ENCODE assay signal across 8 cellular contexts in genomic region chr16:2531696-2532493, GRCh38.
A peak's percentile ranks its signal among the peaks of the same experiment; 100 is the strongest.
DNase-seq lines count a peak whose midpoint lies in the region; ATAC-seq and TF ChIP-seq lines count a peak whose summit lies in the region.

No MANE protein-coding gene starts in this region.

- peaks cover 6% of the 10 kb centered on the region; the same call in 1 of the 2 replicates for H3K4me1 ChIP-seq in OCI-LY3 (ENCODE audit: low read length)
- H3K4me1 ChIP-seq in mucosa of rectum (ENCODE audit: control insufficient read depth in 2 of 2, insufficient read depth in 2 of 2, low read length in 2 of 2), result peaks cover 13 to 18% of the 10 kb centered on the region in 2 donors

- DNase-seq in D341Med (ENCODE audit: low spot score), result peak; percentile 95
- DNase-seq in HuH-7.5 (ENCODE audit: low spot score), result peak; percentile 95
- peak; percentile 93 for DNase-seq in activated T-cell treated with anti-CD3 and anti-CD28 coated beads for 4 hours
- DNase-seq in epithelial cell of esophagus (ENCODE audit: low read depth), result peak; percentile 99
- peak; percentile 93 for DNase-seq in stimulated activated CD8-positive, alpha-beta memory T cell treated with anti-CD3 and anti-CD28 coated beads, Interleukin-4, amount 100 ng/mL, for 4 hours (ENCODE audit: low read depth in 2 of 2, low spot score in 1 of 2)

- peak overlapping the region; percentile 69; the same call in 1 of the 2 replicates for H2AFZ ChIP-seq in OCI-LY3 (ENCODE audit: low read depth, low read length)

- H3K4me3 ChIP-seq in OCI-LY3 (ENCODE audit: low read length) (peak overlapping the region; percentile 82), epithelial cell of esophagus (ENCODE audit: low read length) (peak overlapping the region; percentile 64), mucosa of rectum (ENCODE audit: low read length in 2 of 2) (peak overlapping the region; percentile 78 to 84)

- H3K4me2 ChIP-seq in OCI-LY3 (ENCODE audit: low read length), result peak overlapping the region; percentile 91

- TF ChIP-seq CTCF in OCI-LY3 (IDR thresholded peaks at IDR 0.05; ENCODE audit: low read depth, low read length) (no peak), epithelial cell of esophagus (IDR thresholded peaks at IDR 0.05; ENCODE audit: insufficient read depth, low read depth, low read length, missing control alignments) (no peak)

- peak overlapping the region; percentile 84 for H3K9ac ChIP-seq in OCI-LY3 (ENCODE audit: low read length)
- peak overlapping the region; percentile 96 to 99 for H3K9ac ChIP-seq in mucosa of rectum (ENCODE audit: low read depth in 1 of 2, low read length in 2 of 2)

- H3K36me3 ChIP-seq in OCI-LY3 (replicated peaks; ENCODE audit: low read depth, low read length) (peaks cover 11% of the 10 kb centered on the region), mucosa of rectum (ENCODE audit: control insufficient read depth in 2 of 2, insufficient read depth in 2 of 2, low read length in 2 of 2) (peaks cover 9 to 21% of the 10 kb centered on the region in 2 donors)

- H4K20me1 ChIP-seq in OCI-LY3 (ENCODE audit: insufficient read depth, low read length), result no peaks in the 10 kb centered on the region

- peak overlapping the region; percentile 75 for H3K27ac ChIP-seq in OCI-LY3 (ENCODE audit: low read length)
- H3K27ac ChIP-seq in mucosa of rectum (ENCODE audit: low read depth in 2 of 2, low read length in 2 of 2), result peak overlapping the region; percentile 96 to 99

- ATAC-seq in GM21526 (IDR thresholded peaks at IDR 0.05; ENCODE audit: low FRiP score, unreplicated experiment), result peak; percentile 69

- H3K9me3 ChIP-seq in OCI-LY3 (ENCODE audit: insufficient read depth, low read length) (no peaks in the 10 kb centered on the region), mucosa of rectum (ENCODE audit: control insufficient read depth in 2 of 2, low read length in 2 of 2) (no peaks in the 10 kb centered on the region)

- no peaks in the 10 kb centered on the region for H3K27me3 ChIP-seq in OCI-LY3 (ENCODE audit: low read depth, low read length)
- H3K27me3 ChIP-seq in mucosa of rectum (ENCODE audit: control insufficient read depth in 2 of 2, insufficient read depth in 2 of 2, low read length in 2 of 2), result no peaks in the 10 kb centered on the region

- no peaks in the 10 kb centered on the region for H3K79me2 ChIP-seq in OCI-LY3 (ENCODE audit: low read length)

Comparison
In these comparisons a context has a peak if more than half of its experiments do, and no peak if none do; other contexts are left out.
1. Peak in every context shown above with its lines: DNase-seq, ATAC-seq, H3K4me3 ChIP-seq and H3K27ac ChIP-seq.